In genomic region chr17:79741751-79742588, GRCh38 we compare ENCODE assay signal across 1 cellular context.
TF ChIP-seq lines count a peak whose summit lies in the region.

No MANE protein-coding gene starts in this region.

TF ChIP-seq in GM23338, 12 proteins besides CTCF, POLR2A, EP300 and RAD21 (continued from another document):
- TF ChIP-seq REST (IDR thresholded peaks at IDR 0.05; ENCODE audit: unreplicated experiment) (no peak), STAT1 (IDR thresholded peaks at IDR 0.05; ENCODE audit: unreplicated experiment) (no peak), EZH2phosphoT487 (IDR thresholded peaks at IDR 0.05; ENCODE audit: unreplicated experiment) (no peak)
